3 cellular contexts compared by ENCODE assay signal in genomic region chr12:129193263-129193871, GRCh38.
TF ChIP-seq lines count a peak whose summit lies in the region.

No MANE protein-coding gene starts in this region.

TF ChIP-seq in SK-N-SH, 30 proteins besides CTCF, POLR2A, EP300 and RAD21 (continued from another document):
- TF ChIP-seq MAX (IDR thresholded peaks at IDR 0.05; ENCODE audit: low read depth), result no peak
- no peak for TF ChIP-seq MXI1 (IDR thresholded peaks at IDR 0.05; ENCODE audit: low read depth, low read length)
- no peak for TF ChIP-seq GATA2 (CRISPR knock-in tag; IDR thresholded peaks at IDR 0.05)
- TF ChIP-seq GABPA (IDR thresholded peaks at IDR 0.05; ENCODE audit: low read depth), result no peak
- TF ChIP-seq FOXJ3 (CRISPR knock-in tag; IDR thresholded peaks at IDR 0.05), result no peak
- TF ChIP-seq USF1 (IDR thresholded peaks at IDR 0.05; ENCODE audit: borderline replicate concordance, low read depth), result no peak
- no peak for TF ChIP-seq RXRA (IDR thresholded peaks at IDR 0.05; ENCODE audit: borderline replicate concordance, low read depth)
- no peak for TF ChIP-seq TAF1 (IDR thresholded peaks at IDR 0.05; ENCODE audit: borderline replicate concordance, low read depth, low read length)
- no peak for TF ChIP-seq FOXM1 (IDR thresholded peaks at IDR 0.05; ENCODE audit: low read depth)
- TF ChIP-seq RCOR1 (IDR thresholded peaks at IDR 0.05; ENCODE audit: low read length), result no peak
- TF ChIP-seq IRF3 (IDR thresholded peaks at IDR 0.05; ENCODE audit: low read depth, low read length), result no peak
- TF ChIP-seq EZH2phosphoT487 (IDR thresholded peaks at IDR 0.05; ENCODE audit: borderline replicate concordance, low read depth), result no peak
- TF ChIP-seq CHD2 (IDR thresholded peaks at IDR 0.05; ENCODE audit: low read length, partially characterized antibody), result no peak
- no peak for TF ChIP-seq TCF12 (IDR thresholded peaks at IDR 0.05)

TF ChIP-seq in SK-N-SH treated with all-trans-retinoic acid at 6 μM for 48 hours, 23 proteins besides CTCF, POLR2A, EP300 and RAD21 (continued from another document):
- TF ChIP-seq BACH2 (CRISPR knock-in tag; IDR thresholded peaks at IDR 0.05; ENCODE audit: borderline replicate concordance), result no peak
- no peak for TF ChIP-seq ZC3H10 (CRISPR knock-in tag; IDR thresholded peaks at IDR 0.05)
- TF ChIP-seq PATZ1 (CRISPR knock-in tag; IDR thresholded peaks at IDR 0.05; ENCODE audit: borderline replicate concordance), result no peak
- no peak for TF ChIP-seq TSHZ2 (CRISPR knock-in tag; IDR thresholded peaks at IDR 0.05)
- no peak for TF ChIP-seq ZNF70 (CRISPR knock-in tag; IDR thresholded peaks at IDR 0.05)
- no peak for TF ChIP-seq CSRNP3 (CRISPR knock-in tag; IDR thresholded peaks at IDR 0.05)
- no peak for TF ChIP-seq ZFP30 (CRISPR knock-in tag; IDR thresholded peaks at IDR 0.05)

TF ChIP-seq in IMR-90, 13 proteins besides CTCF, POLR2A, EP300 and RAD21 (continued from another document):
- no peak for TF ChIP-seq ELK1 (IDR thresholded peaks at IDR 0.05; ENCODE audit: borderline replicate concordance, low read depth, low read length)
- no peak for TF ChIP-seq BHLHE40 (IDR thresholded peaks at IDR 0.05; ENCODE audit: low read depth, low read length)
- no peak for TF ChIP-seq FOS (IDR thresholded peaks at IDR 0.05; ENCODE audit: low read depth, low read length)
- TF ChIP-seq MAZ (IDR thresholded peaks at IDR 0.05; ENCODE audit: borderline replicate concordance, low read depth, low read length), result no peak
- TF ChIP-seq MXI1 (IDR thresholded peaks at IDR 0.05; ENCODE audit: borderline replicate concordance, low read depth, low read length), result no peak
- no peak for TF ChIP-seq USF2 (IDR thresholded peaks at IDR 0.05; ENCODE audit: low read depth, low read length)
- no peak for TF ChIP-seq CHD1 (IDR thresholded peaks at IDR 0.05; ENCODE audit: low read depth, low read length)
- no peak for TF ChIP-seq CEBPB (IDR thresholded peaks at IDR 0.05; ENCODE audit: low read depth, low read length)
- TF ChIP-seq RCOR1 (IDR thresholded peaks at IDR 0.05; ENCODE audit: insufficient replicate concordance, low read length), result no peak
- no peak for TF ChIP-seq RFX5 (IDR thresholded peaks at IDR 0.05; ENCODE audit: low read depth, low read length)
